Comparison of ENCODE assay signal across 21 cellular contexts in the genomic region with DNA sequence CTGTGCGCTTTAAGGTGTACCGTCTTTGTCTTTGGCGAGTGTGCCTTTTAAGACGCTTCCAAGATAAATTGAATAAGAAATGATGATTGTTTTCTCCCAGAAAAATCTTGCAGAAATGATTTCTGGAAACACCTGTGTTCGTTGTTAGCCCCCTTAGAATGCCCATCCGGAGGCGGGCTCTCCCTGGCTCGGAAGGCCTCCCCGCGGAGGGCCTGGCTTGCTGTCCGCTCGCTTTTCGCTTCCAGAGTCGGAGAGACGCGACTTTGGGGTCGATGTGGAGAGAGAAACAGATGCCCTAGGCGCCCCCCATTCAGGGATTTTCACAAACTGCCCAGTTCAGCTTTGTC. TPM values are rescaled to one million over a fixed set of nuclear protein-coding genes. Genes with fewer than 3 reads are reported as not detected.
DNase-seq lines count a peak whose midpoint lies in the region; ATAC-seq and TF ChIP-seq lines count a peak whose summit lies in the region.
"Had no signal": no experiment of that assay in that cellular context is flagged by ENCODE, and none has a peak within 500 bp of the region (broad histone marks: within the 10 kb centered on the region; RNA-seq: fewer than 3 reads in every experiment).

No MANE protein-coding gene starts in this region.

- H3K27me3 ChIP-seq in skeletal muscle satellite cell (ENCODE audit: control insufficient read depth, insufficient read depth, low read length), result peaks cover 58% of the 10 kb centered on the region

- peaks cover 49% of the 10 kb centered on the region for H3K27me3 Mint-ChIP-seq in chondrocyte (ENCODE audit: low read depth)

- no peaks in the 10 kb centered on the region for H3K36me3 ChIP-seq in HEK293 (ENCODE audit: control insufficient read depth in 2 of 2, insufficient read depth in 1 of 2, low read length in 2 of 2)
- no peaks in the 10 kb centered on the region for H3K36me3 ChIP-seq in skeletal muscle satellite cell (ENCODE audit: insufficient read depth, low read length)
- H3K36me3 ChIP-seq: neutrophil had no signal

- no peak for ATAC-seq in GM18909 (IDR thresholded peaks at IDR 0.05; ENCODE audit: poor library complexity, unreplicated experiment)
- ATAC-seq: right cardiac atrium had no signal

- CTCF ChIA-PET in HEK293 (lab: Yijun Ruan, JAX), result no interaction called here

- peaks cover 4% of the 10 kb centered on the region; the same call in 1 of the 2 replicates for H3K4me1 ChIP-seq in HEK293 (ENCODE audit: control insufficient read depth, insufficient read depth, low read length)
- peaks cover 2% of the 10 kb centered on the region for H3K4me1 ChIP-seq in skeletal muscle satellite cell (ENCODE audit: control insufficient read depth, insufficient read depth, low read length)

- DNase-seq in chondrocyte (ENCODE audit: low spot score), result no peak
- DNase-seq in iPS-NIHi7 (ENCODE audit: extremely low spot score), result peak; percentile 26
- no peak for DNase-seq in DMS153 (lab: John Stamatoyannopoulos, UW)
- DNase-seq in NCI-H2227 (lab: John Stamatoyannopoulos, UW; ENCODE audit: unreplicated experiment), result no peak
- DNase-seq: activated CD8-positive, alpha-beta memory T cell treated with anti-CD3 and anti-CD28 coated beads, Interleukin-2, amount 50 U/mL, for 4 hours; activated naive CD4-positive, alpha-beta T cell; AML-193; aorta; islet precursor cell; KBM-7; NCI-H526 treated with DMSO at 0.1 percent for 48 hours; right cardiac atrium; SHP77 treated with DMSO at 0.1 percent for 48 hours had no signal

- peak overlapping the region; percentile 57 for H3K4me3 Mint-ChIP-seq in chondrocyte (ENCODE audit: unreplicated experiment)
- H3K4me3 Mint-ChIP-seq: memory B cell had no signal

- TF ChIP-seq CTCF in HEK293 (tag by site-specific recombination; IDR thresholded peaks at IDR 0.05), result no peak
- no peak for TF ChIP-seq CTCF in chondrocyte (IDR thresholded peaks at IDR 0.05)

- H3K27ac ChIP-seq in HEK293 (ENCODE audit: extremely low read depth, low read depth, low read length), result peak overlapping the region; percentile 76; the same call in 1 of the 2 replicates
- H3K27ac ChIP-seq: neutrophil had no signal

- POLR2A ChIA-PET in HEK293 (lab: Yijun Ruan, JAX), result no interaction called here

- no peak overlapping the region for H3K27ac Mint-ChIP-seq in chondrocyte (ENCODE audit: unreplicated experiment)
- H3K27ac Mint-ChIP-seq: memory B cell had no signal

- no peak overlapping the region for H3K9ac ChIP-seq in skeletal muscle satellite cell (ENCODE audit: low read depth, low read length)

- H3K9me3 ChIP-seq in HEK293 (ENCODE audit: control insufficient read depth, insufficient read depth, low read depth, low read length) (no peaks in the 10 kb centered on the region; the same call in 1 of the 2 replicates), skeletal muscle satellite cell (replicated peaks; ENCODE audit: low read length) (no peaks in the 10 kb centered on the region)
- H3K9me3 ChIP-seq: neutrophil had no signal

- H3K4me1 Mint-ChIP-seq in chondrocyte (ENCODE audit: low read depth), result peaks cover 3% of the 10 kb centered on the region
- H3K4me1 Mint-ChIP-seq: memory B cell had no signal

- peaks cover 12% of the 10 kb centered on the region for H3K9me3 Mint-ChIP-seq in chondrocyte (ENCODE audit: low read depth)
- H3K9me3 Mint-ChIP-seq: memory B cell had no signal

- H3K4me2 ChIP-seq in skeletal muscle satellite cell (ENCODE audit: low read length), result peak overlapping the region; percentile 75

- H3K36me3 Mint-ChIP-seq in chondrocyte (ENCODE audit: low read depth), result peaks cover 6% of the 10 kb centered on the region
- H3K36me3 Mint-ChIP-seq: memory B cell had no signal

- H3K4me3 ChIP-seq in HEK293 (ENCODE audit: low read depth, low read length), result peak overlapping the region; percentile 12; the same call in 1 of the 2 replicates
- no peak overlapping the region for H3K4me3 ChIP-seq in skeletal muscle satellite cell (ENCODE audit: low read length)

TF ChIP-seq in HEK293, 187 proteins besides CTCF, POLR2A, EP300 and RAD21:
- TF ChIP-seq ZBTB10 (tag by site-specific recombination; IDR thresholded peaks at IDR 0.05) (no peak), PBX3 (CRISPR knock-in tag; IDR thresholded peaks at IDR 0.05) (no peak), ZNF311 (tag by site-specific recombination; IDR thresholded peaks at IDR 0.05; ENCODE audit: borderline replicate concordance) (no peak), GLIS2 (tag by site-specific recombination; IDR thresholded peaks at IDR 0.05) (0 out of 2 replicates have a peak, but pooled peaks have one; percentile 25), ZNF561 (tag by site-specific recombination; IDR thresholded peaks at IDR 0.05; ENCODE audit: borderline replicate concordance) (no peak), ZEB2 (tag by site-specific recombination; IDR thresholded peaks at IDR 0.05) (peak; percentile 49; the same call in 1 of the 2 replicates), ZNF558 (tag by site-specific recombination; IDR thresholded peaks at IDR 0.05) (no peak), ZNF335 (tag by site-specific recombination; conservative IDR thresholded peaks at IDR 0.05) (peak; percentile 48; the same call in 1 of the 2 replicates), ZNF544 (tag by site-specific recombination; IDR thresholded peaks at IDR 0.05) (no peak), ZNF37A (tag by site-specific recombination; IDR thresholded peaks at IDR 0.05) (no peak), SP3 (tag by site-specific recombination; IDR thresholded peaks at IDR 0.05) (no peak), MEIS1 (CRISPR knock-in tag; IDR thresholded peaks at IDR 0.05; ENCODE audit: borderline replicate concordance) (no peak), ZBTB8A (tag by site-specific recombination; IDR thresholded peaks at IDR 0.05) (peak; percentile 50)

RNA-seq across cellular contexts. Expression of gene LECT2, which starts 23.9 kb away (rescaled TPM):
- total RNA-seq in chondrocyte, result not detected in 3 replicates
- total RNA-seq in skeletal muscle satellite cell (2012; rRNA removed), result not detected in 2 replicates
- total RNA-seq: aorta; G401; OCI-LY7; right cardiac atrium; T-helper 2 cell treated with Interferon-gamma antibody and Interleukin-4, amounts not matched to agents 100 ng/mL and 5 ng/mL, for 36 hours had no signal

RNA-seq across cellular contexts. Expression of gene IL9, which starts 35.3 kb away (rescaled TPM):
- not detected in 3 replicates for total RNA-seq in chondrocyte
- total RNA-seq in skeletal muscle satellite cell (2012; rRNA removed), result not detected in 2 replicates
- total RNA-seq: aorta, G401, OCI-LY7, right cardiac atrium had no signal
